In the genomic region with DNA sequence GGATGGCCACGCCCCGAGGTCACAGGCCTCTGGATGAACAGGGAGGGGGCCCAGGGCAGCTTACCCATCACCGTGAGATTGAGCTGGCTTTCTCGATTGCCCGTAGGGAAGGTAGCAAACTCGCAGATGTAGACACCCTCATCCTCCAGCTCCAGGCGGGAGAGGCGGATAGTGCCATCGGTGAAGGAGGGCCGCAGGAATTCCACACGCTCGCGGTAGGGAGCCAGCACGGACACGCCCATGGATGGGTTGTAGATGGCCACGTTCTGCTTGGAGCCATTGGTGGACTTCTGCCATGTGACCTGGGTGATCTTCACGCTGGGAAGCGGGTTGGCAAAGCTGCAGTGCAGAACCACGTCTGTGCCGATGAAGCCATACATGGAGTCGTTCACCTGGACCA, we compare ENCODE assay signal across 21 cellular contexts. TPM values are rescaled to one million over a fixed set of nuclear protein-coding genes. Genes with fewer than 3 reads are reported as not detected.
DNase-seq lines count a peak whose midpoint lies in the region; ATAC-seq, FAIRE-seq and TF ChIP-seq lines count a peak whose summit lies in the region.
"Had no signal": no experiment of that assay in that cellular context is flagged by ENCODE, and none has a peak within 500 bp of the region (broad histone marks: within the 10 kb centered on the region; RNA-seq: fewer than 3 reads in every experiment).

No MANE protein-coding gene starts in this region.

- H2BK20ac ChIP-seq in IMR-90 (ENCODE audit: low read depth, low read length): no peak overlapping the region

- H3K9me3 ChIP-seq in IMR-90 (ENCODE audit: control insufficient read depth, insufficient read depth, low read length): 0 out of 2 replicates have a peak, but pooled peaks cover 2% of the 10 kb centered on the region
- H3K9me3 ChIP-seq in endothelial cell of umbilical vein (replicated peaks; ENCODE audit: control insufficient read depth, insufficient read depth, low read length): no peaks in the 10 kb centered on the region
- H3K9me3 ChIP-seq in neuronal stem cell (replicated peaks in 1 of 2; ENCODE audit: control insufficient read depth in 2 of 2, insufficient read depth in 1 of 2, low read depth in 1 of 2, low read length in 2 of 2): peaks cover 10 to 19% of the 10 kb centered on the region in 2 donors
- H3K9me3 ChIP-seq: BE2C had no signal

- H3K14ac ChIP-seq in IMR-90 (replicated peaks; ENCODE audit: low read depth, low read length): no peak overlapping the region
- no peak overlapping the region for H3K14ac ChIP-seq in neuronal stem cell (ENCODE audit: low read length)

- H2BK12ac ChIP-seq in neuronal stem cell (ENCODE audit: low read length): no peak overlapping the region

- TF ChIP-seq CTCF in IMR-90 (conservative IDR thresholded peaks at IDR 0.05; ENCODE audit: low read depth, low read length) (no peak), endothelial cell of umbilical vein (IDR thresholded peaks at IDR 0.05; ENCODE audit: extremely low read depth in 1 of 2, insufficient read depth in 1 of 2, low read depth in 1 of 2, low read length in 2 of 2) (no peak)

- ATAC-seq in IMR-90 (ENCODE audit: low read depth) (no peak), GM19023 (IDR thresholded peaks at IDR 0.05; ENCODE audit: unreplicated experiment) (no peak)
- ATAC-seq: CD8-positive, alpha-beta T cell had no signal

- no peak for TF ChIP-seq RAD21 in IMR-90 (IDR thresholded peaks at IDR 0.05; ENCODE audit: low read length)

- H3K27me3 ChIP-seq in IMR-90 (ENCODE audit: control insufficient read depth, insufficient read depth, low read length) (no peaks in the 10 kb centered on the region), endothelial cell of umbilical vein (ENCODE audit: control insufficient read depth in 2 of 2, insufficient read depth in 2 of 2, low read length in 2 of 2) (no peaks in the 10 kb centered on the region), neuronal stem cell (ENCODE audit: control insufficient read depth in 3 of 3, insufficient read depth in 3 of 3, low read depth in 1 of 3, low read length in 3 of 3) (no peaks in the 10 kb centered on the region)
- H3K27me3 ChIP-seq: BE2C had no signal

- TF ChIP-seq POLR2A in IMR-90 (IDR thresholded peaks at IDR 0.05; ENCODE audit: low read depth, low read length) (no peak), endothelial cell of umbilical vein (IDR thresholded peaks at IDR 0.05; ENCODE audit: low read depth, low read length) (no peak)

- BruUV-seq in IMR-90 (replicated peaks; lab: Mats Ljungman, UMichigan): no TSS peak
- BruUV-seq in endothelial cell of umbilical vein (replicated peaks; lab: Mats Ljungman, UMichigan): TSS peak; percentile 21

- no peaks in the 10 kb centered on the region for H3K79me2 ChIP-seq in endothelial cell of umbilical vein (ENCODE audit: control insufficient read depth, insufficient read depth, low read length)

- CTCF ChIA-PET in IMR-90 (lab: Yijun Ruan, JAX) (no interaction called here), endothelial cell of umbilical vein (lab: Charles Lee) (no interaction called here)

- H3K4me3 ChIP-seq in IMR-90 (ENCODE audit: insufficient read depth, low read depth, low read length) (no peak overlapping the region), endothelial cell of umbilical vein (replicated peaks in 1 of 3; ENCODE audit: insufficient read depth in 1 of 3, low read depth in 1 of 3, low read length in 3 of 3) (no peak overlapping the region), neuronal stem cell (ENCODE audit: low read length in 2 of 2) (no peak overlapping the region)

- H3K9me1 ChIP-seq in IMR-90 (ENCODE audit: insufficient read depth, low read length) (peaks cover 12% of the 10 kb centered on the region; the same call in 1 of the 2 replicates), endothelial cell of umbilical vein (replicated peaks; ENCODE audit: control insufficient read depth, extremely low read depth, insufficient read depth, low read length) (no peaks in the 10 kb centered on the region)

- WGBS in IMR-90 (ENCODE audit: extremely low coverage in 2 of 2, insufficient read length in 1 of 2), 2 experiments: 97% methylated on average over 6 of the region's 21 CpGs; no CpG with 5 or more reads in 1 of the 2 experiments
- no CpG with 5 or more reads among the region's 21 CpGs for WGBS in neuronal stem cell (ENCODE audit: extremely low coverage in 2 of 2, insufficient read length in 2 of 2, insufficient replicate concordance in 1 of 2), 2 donors

- no peaks in the 10 kb centered on the region for H3K79me1 ChIP-seq in IMR-90 (ENCODE audit: low read depth in 1 of 2, low read length in 2 of 2)
- H3K79me1 ChIP-seq in neuronal stem cell (ENCODE audit: low read depth, low read length): peaks cover 18% of the 10 kb centered on the region

- H3K4me2 ChIP-seq in IMR-90 (ENCODE audit: low read depth, low read length): no peak overlapping the region
- H3K4me2 ChIP-seq in endothelial cell of umbilical vein (ENCODE audit: insufficient read depth, low read length): no peak overlapping the region
- H3K4me2 ChIP-seq in neuronal stem cell (ENCODE audit: insufficient read depth, low read length, poor library complexity, severe bottlenecking): no peak overlapping the region
- H3K4me2 ChIP-seq: BLaER1 treated with 17β-estradiol and CSF1 and Interleukin-3, amounts not matched to agents 10 nM and 100 nM had no signal

- no peak overlapping the region for H3K56ac ChIP-seq in IMR-90 (ENCODE audit: extremely low read depth, insufficient read depth, low read length)

- DNase-seq in IMR-90 (no peak), endothelial cell of umbilical vein (ENCODE audit: low read depth, low spot score) (no peak), neuronal stem cell (ENCODE audit: low spot score) (no peak), NCI-H2171 (lab: John Stamatoyannopoulos, UW) (no peak), UCSD-AML1 (lab: John Stamatoyannopoulos, UW; ENCODE audit: unreplicated experiment) (no peak)
- DNase-seq: 8988T; ACHN; BE2C; Caco-2; Calu3; CD4-positive, alpha-beta T cell; CD8-positive, alpha-beta T cell; DMS79 treated with DMSO at 0.1 percent for 48 hours; GF-D8 had no signal

- H3K23ac ChIP-seq in IMR-90 (ENCODE audit: low read depth, low read length) (no peak overlapping the region), neuronal stem cell (ENCODE audit: low read depth, low read length, poor library complexity) (peak overlapping the region; percentile 8)

- intact Hi-C loops in IMR-90 (cut with micrococcal nuclease): no loop called here
- intact Hi-C loops in endothelial cell of umbilical vein (cut with micrococcal nuclease): no loop called here

- 0 out of 2 replicates have a peak overlapping the region, but pooled peaks have one; percentile 2 for H2AK5ac ChIP-seq in IMR-90 (ENCODE audit: low read depth, low read length)
- no peak overlapping the region for H2AK5ac ChIP-seq in neuronal stem cell (ENCODE audit: low read depth, low read length)

- H3K18ac ChIP-seq in IMR-90 (ENCODE audit: low read depth, low read length) (no peak overlapping the region), neuronal stem cell (ENCODE audit: low read length) (no peak overlapping the region)

- H3K36me3 ChIP-seq in IMR-90 (ENCODE audit: control insufficient read depth, insufficient read depth, low read length): no peaks in the 10 kb centered on the region
- peaks cover 0 to 3% of the 10 kb centered on the region in 2 experiments for H3K36me3 ChIP-seq in endothelial cell of umbilical vein (ENCODE audit: control insufficient read depth in 2 of 2, extremely low read depth in 1 of 2, insufficient read depth in 2 of 2, low read length in 2 of 2)
- peaks cover 44 to 51% of the 10 kb centered on the region in 2 donors for H3K36me3 ChIP-seq in neuronal stem cell (replicated peaks in 1 of 2; ENCODE audit: control insufficient read depth in 2 of 2, insufficient read depth in 2 of 2, low read length in 2 of 2)

- in situ Hi-C loops in IMR-90 (cut with MboI; ENCODE audit: low sequenced_read_pairs): no loop called here

- no peak for FAIRE-seq in endothelial cell of umbilical vein (lab: Jason Lieb, UNC)
- FAIRE-seq: A204.1, D721Med, G401.6, GM12891 had no signal

- H4K20me1 ChIP-seq in IMR-90 (ENCODE audit: insufficient read depth, low read length) (no peaks in the 10 kb centered on the region), endothelial cell of umbilical vein (replicated peaks; ENCODE audit: control insufficient read depth, extremely low read depth, insufficient read depth, low read length) (no peaks in the 10 kb centered on the region)

- H4K5ac ChIP-seq in IMR-90 (ENCODE audit: low read depth, low read length): no peak overlapping the region

- POLR2A ChIA-PET in IMR-90 (lab: Charles Lee; ENCODE audit: unreplicated experiment) (no interaction called here), endothelial cell of umbilical vein (lab: Charles Lee) (no interaction called here)

- no peak overlapping the region for H2AK9ac ChIP-seq in IMR-90 (replicated peaks; ENCODE audit: low read depth, low read length, poor library complexity)

- H2BK5ac ChIP-seq in IMR-90 (ENCODE audit: low read depth, low read length, poor library complexity, severe bottlenecking) (no peak overlapping the region), neuronal stem cell (ENCODE audit: low read length) (no peak overlapping the region)

- H2BK120ac ChIP-seq in IMR-90 (ENCODE audit: low read depth, low read length) (no peak overlapping the region), neuronal stem cell (ENCODE audit: low read depth, low read length) (no peak overlapping the region)

- dilution Hi-C loops in IMR-90 (cut with HindIII; ENCODE audit: low sequenced_read_pairs, unreplicated experiment): no loop called here
- dilution Hi-C loops in endothelial cell of umbilical vein (cut with MboI; ENCODE audit: extremely low pct_ligation_motif_present, low sequenced_read_pairs): no loop called here

- H2BK15ac ChIP-seq in IMR-90 (ENCODE audit: low read depth, low read length) (no peak overlapping the region), neuronal stem cell (ENCODE audit: low read length) (no peak overlapping the region)

- H4K8ac ChIP-seq in IMR-90 (ENCODE audit: low read depth in 2 of 2, low read length in 2 of 2) (no peak overlapping the region), neuronal stem cell (ENCODE audit: low read depth, low read length) (no peak overlapping the region)

- H3K4me1 ChIP-seq in IMR-90 (ENCODE audit: control insufficient read depth, insufficient read depth, low read length): peaks cover 9% of the 10 kb centered on the region
- peaks cover 13% of the 10 kb centered on the region for H3K4me1 ChIP-seq in endothelial cell of umbilical vein (ENCODE audit: control insufficient read depth, extremely low read depth, insufficient read depth, low read length)
- peaks cover 2% of the 10 kb centered on the region in 2 donors for H3K4me1 ChIP-seq in neuronal stem cell (ENCODE audit: control insufficient read depth in 2 of 2, insufficient read depth in 1 of 2, low read depth in 1 of 2, low read length in 2 of 2)
- H3K4me1 ChIP-seq: BE2C, Caco-2 had no signal

- no peak overlapping the region for H3K9ac ChIP-seq in IMR-90 (ENCODE audit: low read depth, low read length)
- H3K9ac ChIP-seq in endothelial cell of umbilical vein (replicated peaks; ENCODE audit: extremely low read depth, insufficient read depth, low read length): no peak overlapping the region
- peak overlapping the region; percentile 34 for H3K9ac ChIP-seq in neuronal stem cell (ENCODE audit: low read depth, low read length, poor library complexity)
- H3K9ac ChIP-seq: BLaER1 treated with 17β-estradiol and CSF1 and Interleukin-3, amounts not matched to agents 10 nM and 100 nM had no signal

- H3K4ac ChIP-seq in IMR-90 (ENCODE audit: low read depth, low read length): no peak overlapping the region
- no peak overlapping the region for H3K4ac ChIP-seq in neuronal stem cell (ENCODE audit: low read length)

- H3K27ac ChIP-seq in IMR-90 (ENCODE audit: insufficient read depth, low read length): no peak overlapping the region
- H3K27ac ChIP-seq in endothelial cell of umbilical vein (ENCODE audit: insufficient read depth, low read depth, low read length): no peak overlapping the region
- H3K27ac ChIP-seq in neuronal stem cell (replicated peaks; ENCODE audit: low read length): no peak overlapping the region
- H3K27ac ChIP-seq: BLaER1 treated with 17β-estradiol and CSF1 and Interleukin-3, amounts not matched to agents 10 nM and 100 nM; C4-2B had no signal

- H4K91ac ChIP-seq in IMR-90 (ENCODE audit: insufficient read depth, low read depth, low read length): no peak overlapping the region
- H4K91ac ChIP-seq in neuronal stem cell (ENCODE audit: low read depth, low read length, poor library complexity): no peak overlapping the region

- H2AFZ ChIP-seq in IMR-90 (replicated peaks; ENCODE audit: low read length, poor library complexity) (no peak overlapping the region), endothelial cell of umbilical vein (ENCODE audit: low read depth, low read length) (no peak overlapping the region), neuronal stem cell (ENCODE audit: low read length) (no peak overlapping the region)

RNA-seq across cellular contexts. Expression of gene NECTIN1, which starts 50.6 kb away (rescaled TPM):
- total RNA-seq in IMR-90 (2012; rRNA removed) (1.7 and 2.3 TPM in 2 replicates), endothelial cell of umbilical vein (23.6 and 23.9 TPM in 2 replicates)
- polyA plus RNA-seq in IMR-90 (2012; rRNA removed) (3.0 and 4.2 TPM in 2 replicates), endothelial cell of umbilical vein (8.4 and 10.8 TPM in 2 replicates)
- polyA plus RNA-seq in IMR-90 (2012; cell fraction: cytosol; rRNA removed): 2.8 and 3.4 TPM in 2 replicates
- polyA plus RNA-seq in IMR-90 (2012; cell fraction: nucleus; rRNA removed; ENCODE audit: low replicate concordance): 2.2 and 3.3 TPM in 2 replicates
- polyA plus RNA-seq in endothelial cell of umbilical vein (2011; cell fraction: cytosol; rRNA removed): 12.1 and 15.3 TPM in 2 replicates
- 11.0 and 11.5 TPM in 2 replicates for polyA plus RNA-seq in endothelial cell of umbilical vein (2011; cell fraction: nucleus; rRNA removed)
- polyA plus RNA-seq in endothelial cell of umbilical vein (2012): 14.8 and 20.1 TPM in 2 replicates
- polyA minus RNA-seq in endothelial cell of umbilical vein: 16.2 and 17.1 TPM in 2 replicates
- 4.3 TPM for polyA minus RNA-seq in endothelial cell of umbilical vein (2011; cell fraction: cytosol; rRNA and poly(A)+ RNA removed)
- 6.3 and 7.4 TPM in 2 replicates for polyA minus RNA-seq in endothelial cell of umbilical vein (2011; cell fraction: nucleus; rRNA and poly(A)+ RNA removed)
- 36.8 TPM for polyA plus RNA-seq in neuronal stem cell (2013, experiment 1 of 2)
- 36.7 TPM for polyA plus RNA-seq in neuronal stem cell (2013, experiment 2 of 2)
